ENCODE assay signal across 1 cellular context in genomic region chr19:4060621-4061177, GRCh38.
TF ChIP-seq lines count a peak whose summit lies in the region.

No MANE protein-coding gene starts in this region.

TF ChIP-seq in HepG2, 621 proteins besides CTCF, POLR2A, EP300 and RAD21 (continued from another document and continues in another):
- TF ChIP-seq, protein P1, sequence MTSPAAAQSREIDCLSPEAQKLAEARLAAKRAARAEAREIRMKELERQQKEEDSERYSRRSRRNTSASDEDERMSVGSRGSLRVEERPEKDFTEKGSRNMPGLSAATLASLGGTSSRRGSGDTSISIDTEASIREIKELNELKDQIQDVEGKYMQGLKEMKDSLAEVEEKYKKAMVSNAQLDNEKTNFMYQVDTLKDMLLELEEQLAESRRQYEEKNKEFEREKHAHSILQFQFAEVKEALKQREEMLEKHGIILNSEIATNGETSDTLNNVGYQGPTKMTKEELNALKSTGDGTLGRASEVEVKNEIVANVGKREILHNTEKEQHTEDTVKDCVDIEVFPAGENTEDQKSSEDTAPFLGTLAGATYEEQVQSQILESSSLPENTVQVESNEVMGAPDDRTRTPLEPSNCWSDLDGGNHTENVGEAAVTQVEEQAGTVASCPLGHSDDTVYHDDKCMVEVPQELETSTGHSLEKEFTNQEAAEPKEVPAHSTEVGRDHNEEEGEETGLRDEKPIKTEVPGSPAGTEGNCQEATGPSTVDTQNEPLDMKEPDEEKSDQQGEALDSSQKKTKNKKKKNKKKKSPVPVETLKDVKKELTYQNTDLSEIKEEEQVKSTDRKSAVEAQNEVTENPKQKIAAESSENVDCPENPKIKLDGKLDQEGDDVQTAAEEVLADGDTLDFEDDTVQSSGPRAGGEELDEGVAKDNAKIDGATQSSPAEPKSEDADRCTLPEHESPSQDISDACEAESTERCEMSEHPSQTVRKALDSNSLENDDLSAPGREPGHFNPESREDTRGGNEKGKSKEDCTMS (CRISPR knock-in tag; conservative IDR thresholded peaks at IDR 0.05), result no peak
- TF ChIP-seq PHF5A (CRISPR knock-in tag; IDR thresholded peaks at IDR 0.05; ENCODE audit: low read depth, unreplicated experiment) (no peak), NR2C2 (CRISPR knock-in tag; IDR thresholded peaks at IDR 0.05; ENCODE audit: borderline replicate concordance) (no peak), ZBTB3 (CRISPR knock-in tag; IDR thresholded peaks at IDR 0.05; ENCODE audit: borderline replicate concordance, low read depth) (no peak), CAMTA2 (CRISPR knock-in tag; IDR thresholded peaks at IDR 0.05; ENCODE audit: borderline replicate concordance) (no peak), HOXA9 (CRISPR knock-in tag; IDR thresholded peaks at IDR 0.05; ENCODE audit: borderline replicate concordance) (no peak), KAT2B (IDR thresholded peaks at IDR 0.05; ENCODE audit: borderline replicate concordance, low read depth, low read length) (no peak), ZNF138 (CRISPR knock-in tag; IDR thresholded peaks at IDR 0.05; ENCODE audit: low read depth) (no peak), ZNF367 (CRISPR knock-in tag; IDR thresholded peaks at IDR 0.05; ENCODE audit: borderline replicate concordance) (no peak), ZNF660 (CRISPR knock-in tag; IDR thresholded peaks at IDR 0.05; ENCODE audit: borderline replicate concordance, low read depth) (no peak), NKX3-1 (CRISPR knock-in tag; IDR thresholded peaks at IDR 0.05) (no peak), ZNF644 (CRISPR knock-in tag; IDR thresholded peaks at IDR 0.05; ENCODE audit: low read depth) (no peak), BCL3 (CRISPR knock-in tag; IDR thresholded peaks at IDR 0.05) (no peak), U2AF2 (IDR thresholded peaks at IDR 0.05; ENCODE audit: low read depth, low read length) (no peak), SALL2 (CRISPR knock-in tag; IDR thresholded peaks at IDR 0.05) (0 out of 2 replicates have a peak, but pooled peaks have one; percentile 35), ZNF414 (CRISPR knock-in tag; IDR thresholded peaks at IDR 0.05) (no peak), IRF1 (CRISPR knock-in tag; IDR thresholded peaks at IDR 0.05; ENCODE audit: low read depth) (no peak), ZFAT (CRISPR knock-in tag; conservative IDR thresholded peaks at IDR 0.05) (no peak), SKI (IDR thresholded peaks at IDR 0.05; ENCODE audit: partially characterized antibody) (no peak), ZNF615 (CRISPR knock-in tag; IDR thresholded peaks at IDR 0.05; ENCODE audit: borderline replicate concordance) (no peak), CHD2 (IDR thresholded peaks at IDR 0.05; ENCODE audit: low read depth, low read length) (no peak), ZNF496 (CRISPR knock-in tag; IDR thresholded peaks at IDR 0.05; ENCODE audit: insufficient replicate concordance) (no peak), ADNP (CRISPR knock-in tag; IDR thresholded peaks at IDR 0.05) (peak; percentile 23; the same call in 1 of the 2 replicates), SNRNP70 (IDR thresholded peaks at IDR 0.05; ENCODE audit: low read depth, low read length) (no peak), SALL1 (CRISPR knock-in tag; IDR thresholded peaks at IDR 0.05) (peak; percentile 48), HMGA1 (CRISPR knock-in tag; conservative IDR thresholded peaks at IDR 0.05) (no peak), ZSCAN25 (CRISPR knock-in tag; IDR thresholded peaks at IDR 0.05) (no peak), ZNF460 (CRISPR knock-in tag; IDR thresholded peaks at IDR 0.05; ENCODE audit: borderline replicate concordance) (no peak), ZNF468 (CRISPR knock-in tag; IDR thresholded peaks at IDR 0.05) (no peak), MTERF4 (CRISPR knock-in tag; IDR thresholded peaks at IDR 0.05) (no peak), ZNF512B (CRISPR knock-in tag; IDR thresholded peaks at IDR 0.05; ENCODE audit: borderline replicate concordance) (no peak), SATB2 (CRISPR knock-in tag; IDR thresholded peaks at IDR 0.05) (no peak), ZNF383 (CRISPR knock-in tag; IDR thresholded peaks at IDR 0.05; ENCODE audit: borderline replicate concordance) (no peak), ZNF616 (CRISPR knock-in tag; IDR thresholded peaks at IDR 0.05; ENCODE audit: low read depth) (no peak), HCFC1 (IDR thresholded peaks at IDR 0.05; ENCODE audit: low read depth, low read length) (no peak)
- TF ChIP-seq, protein P2, sequence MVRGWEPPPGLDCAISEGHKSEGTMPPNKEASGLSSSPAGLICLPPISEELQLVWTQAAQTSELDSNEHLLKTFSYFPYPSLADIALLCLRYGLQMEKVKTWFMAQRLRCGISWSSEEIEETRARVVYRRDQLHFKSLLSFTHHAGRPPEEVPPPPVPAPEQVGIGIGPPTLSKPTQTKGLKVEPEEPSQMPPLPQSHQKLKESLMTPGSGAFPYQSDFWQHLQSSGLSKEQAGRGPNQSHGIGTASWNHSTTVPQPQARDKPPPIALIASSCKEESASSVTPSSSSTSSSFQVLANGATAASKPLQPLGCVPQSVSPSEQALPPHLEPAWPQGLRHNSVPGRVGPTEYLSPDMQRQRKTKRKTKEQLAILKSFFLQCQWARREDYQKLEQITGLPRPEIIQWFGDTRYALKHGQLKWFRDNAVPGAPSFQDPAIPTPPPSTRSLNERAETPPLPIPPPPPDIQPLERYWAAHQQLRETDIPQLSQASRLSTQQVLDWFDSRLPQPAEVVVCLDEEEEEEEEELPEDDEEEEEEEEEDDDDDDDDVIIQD (CRISPR knock-in tag; IDR thresholded peaks at IDR 0.05; ENCODE audit: low read depth), result no peak
- TF ChIP-seq, protein P3, sequence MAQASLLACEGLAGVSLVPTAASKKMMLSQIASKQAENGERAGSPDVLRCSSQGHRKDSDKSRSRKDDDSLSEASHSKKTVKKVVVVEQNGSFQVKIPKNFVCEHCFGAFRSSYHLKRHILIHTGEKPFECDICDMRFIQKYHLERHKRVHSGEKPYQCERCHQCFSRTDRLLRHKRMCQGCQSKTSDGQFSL (CRISPR knock-in tag; IDR thresholded peaks at IDR 0.05), result peak; percentile 14; the same call in 1 of the 2 replicates
- TF ChIP-seq, protein P4, sequence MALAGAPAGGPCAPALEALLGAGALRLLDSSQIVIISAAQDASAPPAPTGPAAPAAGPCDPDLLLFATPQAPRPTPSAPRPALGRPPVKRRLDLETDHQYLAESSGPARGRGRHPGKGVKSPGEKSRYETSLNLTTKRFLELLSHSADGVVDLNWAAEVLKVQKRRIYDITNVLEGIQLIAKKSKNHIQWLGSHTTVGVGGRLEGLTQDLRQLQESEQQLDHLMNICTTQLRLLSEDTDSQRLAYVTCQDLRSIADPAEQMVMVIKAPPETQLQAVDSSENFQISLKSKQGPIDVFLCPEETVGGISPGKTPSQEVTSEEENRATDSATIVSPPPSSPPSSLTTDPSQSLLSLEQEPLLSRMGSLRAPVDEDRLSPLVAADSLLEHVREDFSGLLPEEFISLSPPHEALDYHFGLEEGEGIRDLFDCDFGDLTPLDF (CRISPR knock-in tag; IDR thresholded peaks at IDR 0.05), result no peak
- TF ChIP-seq, protein P5, sequence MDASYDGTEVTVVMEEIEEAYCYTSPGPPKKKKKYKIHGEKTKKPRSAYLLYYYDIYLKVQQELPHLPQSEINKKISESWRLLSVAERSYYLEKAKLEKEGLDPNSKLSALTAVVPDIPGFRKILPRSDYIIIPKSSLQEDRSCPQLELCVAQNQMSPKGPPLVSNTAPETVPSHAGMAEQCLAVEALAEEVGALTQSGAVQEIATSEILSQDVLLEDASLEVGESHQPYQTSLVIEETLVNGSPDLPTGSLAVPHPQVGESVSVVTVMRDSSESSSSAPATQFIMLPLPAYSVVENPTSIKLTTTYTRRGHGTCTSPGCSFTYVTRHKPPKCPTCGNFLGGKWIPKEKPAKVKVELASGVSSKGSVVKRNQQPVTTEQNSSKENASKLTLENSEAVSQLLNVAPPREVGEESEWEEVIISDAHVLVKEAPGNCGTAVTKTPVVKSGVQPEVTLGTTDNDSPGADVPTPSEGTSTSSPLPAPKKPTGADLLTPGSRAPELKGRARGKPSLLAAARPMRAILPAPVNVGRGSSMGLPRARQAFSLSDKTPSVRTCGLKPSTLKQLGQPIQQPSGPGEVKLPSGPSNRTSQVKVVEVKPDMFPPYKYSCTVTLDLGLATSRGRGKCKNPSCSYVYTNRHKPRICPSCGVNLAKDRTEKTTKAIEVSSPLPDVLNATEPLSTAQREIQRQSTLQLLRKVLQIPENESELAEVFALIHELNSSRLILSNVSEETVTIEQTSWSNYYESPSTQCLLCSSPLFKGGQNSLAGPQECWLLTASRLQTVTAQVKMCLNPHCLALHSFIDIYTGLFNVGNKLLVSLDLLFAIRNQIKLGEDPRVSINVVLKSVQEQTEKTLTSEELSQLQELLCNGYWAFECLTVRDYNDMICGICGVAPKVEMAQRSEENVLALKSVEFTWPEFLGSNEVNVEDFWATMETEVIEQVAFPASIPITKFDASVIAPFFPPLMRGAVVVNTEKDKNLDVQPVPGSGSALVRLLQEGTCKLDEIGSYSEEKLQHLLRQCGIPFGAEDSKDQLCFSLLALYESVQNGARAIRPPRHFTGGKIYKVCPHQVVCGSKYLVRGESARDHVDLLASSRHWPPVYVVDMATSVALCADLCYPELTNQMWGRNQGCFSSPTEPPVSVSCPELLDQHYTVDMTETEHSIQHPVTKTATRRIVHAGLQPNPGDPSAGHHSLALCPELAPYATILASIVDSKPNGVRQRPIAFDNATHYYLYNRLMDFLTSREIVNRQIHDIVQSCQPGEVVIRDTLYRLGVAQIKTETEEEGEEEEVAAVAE (CRISPR knock-in tag; IDR thresholded peaks at IDR 0.05; ENCODE audit: borderline replicate concordance), result no peak
- TF ChIP-seq, protein P6, sequence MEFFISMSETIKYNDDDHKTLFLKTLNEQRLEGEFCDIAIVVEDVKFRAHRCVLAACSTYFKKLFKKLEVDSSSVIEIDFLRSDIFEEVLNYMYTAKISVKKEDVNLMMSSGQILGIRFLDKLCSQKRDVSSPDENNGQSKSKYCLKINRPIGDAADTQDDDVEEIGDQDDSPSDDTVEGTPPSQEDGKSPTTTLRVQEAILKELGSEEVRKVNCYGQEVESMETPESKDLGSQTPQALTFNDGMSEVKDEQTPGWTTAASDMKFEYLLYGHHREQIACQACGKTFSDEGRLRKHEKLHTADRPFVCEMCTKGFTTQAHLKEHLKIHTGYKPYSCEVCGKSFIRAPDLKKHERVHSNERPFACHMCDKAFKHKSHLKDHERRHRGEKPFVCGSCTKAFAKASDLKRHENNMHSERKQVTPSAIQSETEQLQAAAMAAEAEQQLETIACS (CRISPR knock-in tag; IDR thresholded peaks at IDR 0.05), result no peak
- TF ChIP-seq, protein P7, sequence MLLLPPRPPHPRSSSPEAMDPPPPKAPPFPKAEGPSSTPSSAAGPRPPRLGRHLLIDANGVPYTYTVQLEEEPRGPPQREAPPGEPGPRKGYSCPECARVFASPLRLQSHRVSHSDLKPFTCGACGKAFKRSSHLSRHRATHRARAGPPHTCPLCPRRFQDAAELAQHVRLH (CRISPR knock-in tag; IDR thresholded peaks at IDR 0.05; ENCODE audit: borderline replicate concordance, low read depth), result peak; percentile 47; the same call in 1 of the 2 replicates
